Comparison of ENCODE assay signal across 17 cellular contexts in the genomic region with DNA sequence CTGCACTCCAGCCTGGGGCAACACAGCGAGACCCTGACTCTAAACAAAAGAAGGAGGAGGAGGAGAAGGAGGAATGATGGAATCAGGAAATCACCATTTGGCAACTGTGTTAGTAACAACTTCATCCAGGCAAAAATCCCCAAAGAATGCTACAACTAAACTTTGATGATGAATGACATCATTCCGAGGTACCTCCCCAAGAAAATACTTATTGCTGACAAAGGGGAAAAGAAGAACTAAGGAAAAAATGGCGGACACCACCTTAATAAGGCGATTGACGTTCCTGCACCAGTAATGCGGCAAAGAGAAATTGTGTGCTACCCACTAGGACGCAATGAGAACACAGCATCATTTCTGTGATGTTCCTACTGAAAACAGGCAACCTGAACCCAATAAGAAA.
DNase-seq lines count a peak whose midpoint lies in the region; ATAC-seq, FAIRE-seq and TF ChIP-seq lines count a peak whose summit lies in the region.
"Had no signal": no experiment of that assay in that cellular context is flagged by ENCODE, and none has a peak within 500 bp of the region (broad histone marks: within the 10 kb centered on the region; RNA-seq: fewer than 3 reads in every experiment).

No MANE protein-coding gene starts in this region.

- H3K4me1 ChIP-seq in A549 (no peaks in the 10 kb centered on the region), IMR-90 (ENCODE audit: control insufficient read depth, insufficient read depth, low read length) (no peaks in the 10 kb centered on the region)
- H3K4me1 ChIP-seq: BE2C, HAP-1 had no signal

- H2AK5ac ChIP-seq in IMR-90 (ENCODE audit: low read depth, low read length), result no peak overlapping the region

- no peak for TF ChIP-seq EP300 in A549 (IDR thresholded peaks at IDR 0.05)

- WGBS in A549 (ENCODE audit: missing lambda C conversion rate), result 61% methylated on average over 7 of the region's 7 CpGs
- no CpG with 5 or more reads among the region's 7 CpGs for WGBS in IMR-90 (ENCODE audit: extremely low coverage in 2 of 2, insufficient read length in 1 of 2), 2 experiments

- BruUV-seq in IMR-90 (replicated peaks; lab: Mats Ljungman, UMichigan), result no TSS peak

- H2BK5ac ChIP-seq in IMR-90 (ENCODE audit: low read depth, low read length, poor library complexity, severe bottlenecking), result no peak overlapping the region

- no peak for TF ChIP-seq RAD21 in A549 (conservative IDR thresholded peaks at IDR 0.05 in 1 of 2, IDR thresholded peaks at IDR 0.05 in 1 of 2)
- TF ChIP-seq RAD21 in IMR-90 (IDR thresholded peaks at IDR 0.05; ENCODE audit: low read length), result no peak

- ATAC-seq in A549 (no peak), IMR-90 (ENCODE audit: low read depth) (no peak)

- no peak overlapping the region for H2AK9ac ChIP-seq in IMR-90 (replicated peaks; ENCODE audit: low read depth, low read length, poor library complexity)

- POLR2A ChIA-PET in A549 (lab: Yijun Ruan, JAX) (no interaction called here), IMR-90 (lab: Charles Lee; ENCODE audit: unreplicated experiment) (no interaction called here)

- no peak for FAIRE-seq in A549 (lab: Jason Lieb, UNC)
- FAIRE-seq: G401.6, GM12891, GM19239 had no signal

- H4K8ac ChIP-seq in IMR-90 (ENCODE audit: low read depth in 2 of 2, low read length in 2 of 2), result no peak overlapping the region

- H3K4ac ChIP-seq in IMR-90 (ENCODE audit: low read depth, low read length), result no peak overlapping the region

- no peak overlapping the region for H3K14ac ChIP-seq in IMR-90 (replicated peaks; ENCODE audit: low read depth, low read length)

- no peak overlapping the region for H3K9ac ChIP-seq in IMR-90 (ENCODE audit: low read depth, low read length)

- no peak overlapping the region for H3K4me2 ChIP-seq in A549
- H3K4me2 ChIP-seq in IMR-90 (ENCODE audit: low read depth, low read length), result no peak overlapping the region

- no peak overlapping the region for H2AFZ ChIP-seq in IMR-90 (replicated peaks; ENCODE audit: low read length, poor library complexity)

- H2BK20ac ChIP-seq in IMR-90 (ENCODE audit: low read depth, low read length), result no peak overlapping the region

- no peak for TF ChIP-seq CTCF in A549 (IDR thresholded peaks at IDR 0.05)
- TF ChIP-seq CTCF in IMR-90 (conservative IDR thresholded peaks at IDR 0.05; ENCODE audit: low read depth, low read length), result no peak
- no peak for TF ChIP-seq CTCF in glutamatergic neuron (IDR thresholded peaks at IDR 0.05; ENCODE audit: partially characterized antibody, unreplicated experiment)
- no peak for TF ChIP-seq CTCF in nephron progenitor cell (IDR thresholded peaks at IDR 0.05)

- no peak overlapping the region for H4K5ac ChIP-seq in IMR-90 (ENCODE audit: low read depth, low read length)

- H3K4me3 Mint-ChIP-seq in glutamatergic neuron (ENCODE audit: unreplicated experiment) (peak overlapping the region; percentile 60), nephron progenitor cell (peak overlapping the region; percentile 45)

- H3K56ac ChIP-seq in IMR-90 (ENCODE audit: extremely low read depth, insufficient read depth, low read length), result no peak overlapping the region

- no peak overlapping the region for H2BK15ac ChIP-seq in IMR-90 (ENCODE audit: low read depth, low read length)

- H3K9me3 Mint-ChIP-seq in glutamatergic neuron (ENCODE audit: unreplicated experiment) (peaks cover 12% of the 10 kb centered on the region), nephron progenitor cell (peaks cover 17% of the 10 kb centered on the region)

- H3K36me3 Mint-ChIP-seq in glutamatergic neuron (ENCODE audit: unreplicated experiment) (peaks cover 18% of the 10 kb centered on the region), nephron progenitor cell (ENCODE audit: low read depth) (no peaks in the 10 kb centered on the region)
- H3K36me3 Mint-ChIP-seq: CD4-positive, CD25-positive, alpha-beta regulatory T cell; CD8-positive, alpha-beta memory T cell had no signal

- DNase-seq in A549 (ENCODE audit: low read depth in 1 of 2, low spot score in 1 of 2) (no peak), IMR-90 (no peak), glutamatergic neuron (no peak), nephron progenitor cell (no peak)
- no peak for DNase-seq in activated CD4-positive, CD25-positive, alpha-beta regulatory T cell treated with anti-CD3 and anti-CD28 coated beads, Interleukin-2, amount 50 U/mL, for 72 hours
- DNase-seq in activated naive CD4-positive, alpha-beta T cell treated with Interleukin-2 at 50 U/mL for 16 hours, result no peak
- DNase-seq: ACHN; BE2C; C1 segment of cervical spinal cord; CD4-positive, CD25-positive, alpha-beta regulatory T cell; CD8-positive, alpha-beta memory T cell; COR-L47; DMS 273 treated with DMSO at 0.1 percent for 48 hours had no signal

- no peaks in the 10 kb centered on the region for H4K20me1 ChIP-seq in IMR-90 (ENCODE audit: insufficient read depth, low read length)

- H3K27me3 Mint-ChIP-seq in glutamatergic neuron (ENCODE audit: unreplicated experiment) (peaks cover 16% of the 10 kb centered on the region), nephron progenitor cell (ENCODE audit: low read depth, poor library complexity) (peaks cover 69% of the 10 kb centered on the region)

- no peak overlapping the region for H3K27ac Mint-ChIP-seq in glutamatergic neuron (ENCODE audit: unreplicated experiment)
- no peak overlapping the region for H3K27ac Mint-ChIP-seq in nephron progenitor cell

- H3K4me3 ChIP-seq in A549 (no peak overlapping the region), IMR-90 (ENCODE audit: insufficient read depth, low read depth, low read length) (no peak overlapping the region)
- H3K4me3 ChIP-seq: HAP-1 had no signal

- in situ Hi-C loops in IMR-90 (cut with MboI; ENCODE audit: low sequenced_read_pairs), result loop anchor here (5.0 kb wide), 2 partner anchors 315 to 395 kb away; no protein-coding TSS in a partner anchor

- H2BK120ac ChIP-seq in IMR-90 (ENCODE audit: low read depth, low read length), result no peak overlapping the region

- H3K27me3 ChIP-seq in IMR-90 (ENCODE audit: control insufficient read depth, insufficient read depth, low read length), result peaks cover 3% of the 10 kb centered on the region
- H3K27me3 ChIP-seq: BE2C had no signal

- H3K4me1 Mint-ChIP-seq in glutamatergic neuron (ENCODE audit: low read depth, unreplicated experiment) (peaks cover 10% of the 10 kb centered on the region), nephron progenitor cell (no peaks in the 10 kb centered on the region)

- dilution Hi-C loops in IMR-90 (cut with HindIII; ENCODE audit: low sequenced_read_pairs, unreplicated experiment), result no loop called here

- peaks cover 19% of the 10 kb centered on the region for H3K9me3 ChIP-seq in A549
- no peaks in the 10 kb centered on the region; the same call in 1 of the 2 replicates for H3K9me3 ChIP-seq in IMR-90 (ENCODE audit: control insufficient read depth, insufficient read depth, low read length)
- H3K9me3 ChIP-seq: BE2C, HAP-1 had no signal

- H3K23ac ChIP-seq in IMR-90 (ENCODE audit: low read depth, low read length), result no peak overlapping the region

- TF ChIP-seq POLR2A in A549 (IDR thresholded peaks at IDR 0.05; ENCODE audit: low read length) (no peak), IMR-90 (IDR thresholded peaks at IDR 0.05; ENCODE audit: low read depth, low read length) (no peak)

- no peak overlapping the region for H3K18ac ChIP-seq in IMR-90 (ENCODE audit: low read depth, low read length)

- CTCF ChIA-PET in A549 (lab: Yijun Ruan, JAX) (interaction anchor here (0.6 to 8.9 kb wide), 47 partner anchors 10 to 1234 kb away, joined by 3 to 149 read pairs (median 4); a partner anchor contains a TSS), IMR-90 (lab: Yijun Ruan, JAX) (interaction anchor here (0.8 to 2.1 kb wide), 6 partner anchors 9 to 418 kb away, joined by 3 to 9 read pairs (median 6); a partner anchor contains a TSS)

- intact Hi-C loops in IMR-90 (cut with micrococcal nuclease), result no loop called here

- no peaks in the 10 kb centered on the region for H3K36me3 ChIP-seq in IMR-90 (ENCODE audit: control insufficient read depth, insufficient read depth, low read length)
- H3K36me3 ChIP-seq: BE2C, HAP-1 had no signal

- H3K9me1 ChIP-seq in IMR-90 (ENCODE audit: insufficient read depth, low read length), result no peaks in the 10 kb centered on the region

- H3K79me1 ChIP-seq in IMR-90 (ENCODE audit: low read depth in 1 of 2, low read length in 2 of 2), result no peaks in the 10 kb centered on the region

- H4K91ac ChIP-seq in IMR-90 (ENCODE audit: insufficient read depth, low read depth, low read length), result no peak overlapping the region

- no peak overlapping the region for H3K27ac ChIP-seq in A549
- no peak overlapping the region for H3K27ac ChIP-seq in IMR-90 (ENCODE audit: insufficient read depth, low read length)

TF ChIP-seq in A549, 52 proteins besides CTCF, POLR2A, EP300 and RAD21:
- TF ChIP-seq ZFP36 (IDR thresholded peaks at IDR 0.05; ENCODE audit: borderline replicate concordance, partially characterized antibody) (no peak), MAFK (IDR thresholded peaks at IDR 0.05; ENCODE audit: partially characterized antibody) (peak; percentile 67)

TF ChIP-seq in IMR-90, 13 proteins besides CTCF, POLR2A, EP300 and RAD21 (continues in another document):
- TF ChIP-seq MAFK (IDR thresholded peaks at IDR 0.05; ENCODE audit: low read depth, low read length) (peak; percentile 36), RFX5 (IDR thresholded peaks at IDR 0.05; ENCODE audit: low read depth, low read length) (no peak), CHD1 (IDR thresholded peaks at IDR 0.05; ENCODE audit: low read depth, low read length) (no peak), NFE2L2 (IDR thresholded peaks at IDR 0.05; ENCODE audit: low read depth, low read length) (no peak), RCOR1 (IDR thresholded peaks at IDR 0.05; ENCODE audit: insufficient replicate concordance, low read length) (no peak), FOS (IDR thresholded peaks at IDR 0.05; ENCODE audit: low read depth, low read length) (no peak)
- TF ChIP-seq, protein P1, sequence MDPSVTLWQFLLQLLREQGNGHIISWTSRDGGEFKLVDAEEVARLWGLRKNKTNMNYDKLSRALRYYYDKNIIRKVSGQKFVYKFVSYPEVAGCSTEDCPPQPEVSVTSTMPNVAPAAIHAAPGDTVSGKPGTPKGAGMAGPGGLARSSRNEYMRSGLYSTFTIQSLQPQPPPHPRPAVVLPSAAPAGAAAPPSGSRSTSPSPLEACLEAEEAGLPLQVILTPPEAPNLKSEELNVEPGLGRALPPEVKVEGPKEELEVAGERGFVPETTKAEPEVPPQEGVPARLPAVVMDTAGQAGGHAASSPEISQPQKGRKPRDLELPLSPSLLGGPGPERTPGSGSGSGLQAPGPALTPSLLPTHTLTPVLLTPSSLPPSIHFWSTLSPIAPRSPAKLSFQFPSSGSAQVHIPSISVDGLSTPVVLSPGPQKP (IDR thresholded peaks at IDR 0.05; ENCODE audit: borderline replicate concordance, low read depth, low read length), result no peak
- TF ChIP-seq, protein P2, sequence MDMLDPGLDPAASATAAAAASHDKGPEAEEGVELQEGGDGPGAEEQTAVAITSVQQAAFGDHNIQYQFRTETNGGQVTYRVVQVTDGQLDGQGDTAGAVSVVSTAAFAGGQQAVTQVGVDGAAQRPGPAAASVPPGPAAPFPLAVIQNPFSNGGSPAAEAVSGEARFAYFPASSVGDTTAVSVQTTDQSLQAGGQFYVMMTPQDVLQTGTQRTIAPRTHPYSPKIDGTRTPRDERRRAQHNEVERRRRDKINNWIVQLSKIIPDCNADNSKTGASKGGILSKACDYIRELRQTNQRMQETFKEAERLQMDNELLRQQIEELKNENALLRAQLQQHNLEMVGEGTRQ (IDR thresholded peaks at IDR 0.05; ENCODE audit: low read depth, low read length), result no peak
